In the genomic region with DNA sequence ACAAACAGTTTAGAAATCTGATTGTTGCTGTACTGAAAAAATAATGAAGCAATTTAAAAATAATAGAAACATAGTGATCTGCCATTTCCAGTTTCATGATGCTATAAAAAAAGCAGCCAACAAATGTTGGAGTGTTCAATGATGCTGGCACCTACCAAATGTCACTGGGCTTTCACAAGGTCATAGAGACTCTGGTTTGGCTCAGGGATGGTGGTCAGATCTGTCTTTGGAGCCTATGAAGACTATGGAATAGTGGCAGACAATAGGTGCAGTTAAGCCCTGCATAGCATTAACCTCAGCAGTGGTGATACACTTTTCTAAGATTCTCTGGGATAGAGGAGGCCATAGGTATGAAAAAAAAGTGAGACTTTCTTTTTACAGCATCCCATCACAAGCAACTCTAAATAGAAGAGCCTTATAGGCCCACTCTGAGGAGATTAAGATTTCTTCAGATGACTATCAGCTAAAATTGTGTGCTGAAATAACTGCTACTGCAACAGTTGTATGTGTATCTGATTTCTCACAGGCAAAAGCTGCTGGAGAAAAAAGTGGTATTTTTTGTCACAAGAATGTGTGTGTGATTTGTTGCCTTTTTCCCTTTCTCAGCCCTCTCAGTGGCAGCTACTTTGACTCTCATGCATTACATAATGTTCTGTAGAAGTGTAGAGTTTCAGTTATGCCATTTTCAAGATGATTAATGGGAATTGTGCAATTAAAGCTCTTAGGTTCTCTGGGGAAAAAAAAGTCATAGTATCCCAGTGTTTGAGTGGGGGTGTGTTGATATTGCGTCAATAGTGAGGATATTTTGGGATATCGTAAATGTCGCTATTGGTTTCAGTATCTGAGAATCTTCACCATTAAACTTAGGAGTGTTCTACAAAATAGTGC, we compare ENCODE assay signal across 8 cellular contexts.
DNase-seq lines count a peak whose midpoint lies in the region; ATAC-seq and TF ChIP-seq lines count a peak whose summit lies in the region.

No MANE protein-coding gene starts in this region.

- peaks cover 88% of the 10 kb centered on the region for H3K4me1 Mint-ChIP-seq in CD4-positive, alpha-beta T cell (ENCODE audit: low read depth)
- H3K4me1 Mint-ChIP-seq in nephron, result peaks cover 46% of the 10 kb centered on the region

- ATAC-seq in CD4-positive, alpha-beta T cell (ENCODE audit: poor library complexity), result no peak
- ATAC-seq in GM21390 (IDR thresholded peaks at IDR 0.05; ENCODE audit: unreplicated experiment), result no peak

- H3K27ac Mint-ChIP-seq in CD4-positive, alpha-beta T cell, result peak overlapping the region; percentile 91
- H3K27ac Mint-ChIP-seq in nephron, result peak overlapping the region in 2 of 3 experiments; percentile 33 to 34

- peak overlapping the region; percentile 17 for H3K27ac ChIP-seq in CD4-positive, alpha-beta T cell (ENCODE audit: low read depth, low read length)
- H3K27ac ChIP-seq in cingulate gyrus (ENCODE audit: low read depth, low read length), result peak overlapping the region; percentile 21
- no peak overlapping the region for H3K27ac ChIP-seq in effector memory CD4-positive, alpha-beta T cell (ENCODE audit: insufficient read depth, low read length, poor library complexity, severe bottlenecking)

- H3K4me3 Mint-ChIP-seq in CD4-positive, alpha-beta T cell, result peak overlapping the region; percentile 49
- H3K4me3 Mint-ChIP-seq in nephron, result peak overlapping the region; percentile 6 to 30 (median 9)

- H3K9me3 ChIP-seq in CD4-positive, alpha-beta T cell (ENCODE audit: control insufficient read depth, low read length), result no peaks in the 10 kb centered on the region
- H3K9me3 ChIP-seq in effector memory CD4-positive, alpha-beta T cell (ENCODE audit: control insufficient read depth, low read length), result no peaks in the 10 kb centered on the region

- POLR2A ChIA-PET in CD4-positive, alpha-beta T cell (lab: Charles Lee), result interaction anchor here (0.6 to 2.3 kb wide), 5 partner anchors 10 to 212 kb away, joined by 3 to 6 read pairs (median 3); no protein-coding TSS in a partner anchor

- no peak for DNase-seq in CD4-positive, alpha-beta T cell
- DNase-seq in NCI-H187 treated with DMSO at 0.1 percent for 48 hours (lab: John Stamatoyannopoulos, UW) (peak; percentile 82), OCI-M2 (lab: John Stamatoyannopoulos, UW; ENCODE audit: unreplicated experiment) (no peak), GM20000 (ENCODE audit: low spot score) (no peak)
- no peak for DNase-seq in effector memory CD4-positive, alpha-beta T cell

- no peak for TF ChIP-seq CTCF in CD4-positive, alpha-beta T cell (IDR thresholded peaks at IDR 0.05)
- TF ChIP-seq CTCF in nephron (IDR thresholded peaks at IDR 0.05; ENCODE audit: unreplicated experiment in 3 of 3) (no peak), GM20000 (IDR thresholded peaks at IDR 0.05; ENCODE audit: extremely low read depth, missing control alignments) (no peak)

- H3K36me3 Mint-ChIP-seq in CD4-positive, alpha-beta T cell (ENCODE audit: low read depth), result peaks cover 84% of the 10 kb centered on the region
- no peaks in the 10 kb centered on the region for H3K36me3 Mint-ChIP-seq in nephron (ENCODE audit: low read depth)

- H3K27me3 ChIP-seq in CD4-positive, alpha-beta T cell (ENCODE audit: control insufficient read depth, insufficient read depth, low read length), result no peaks in the 10 kb centered on the region
- no peaks in the 10 kb centered on the region for H3K27me3 ChIP-seq in effector memory CD4-positive, alpha-beta T cell (replicated peaks; ENCODE audit: control insufficient read depth, insufficient read depth, low read length, poor library complexity, severe bottlenecking)

- no peaks in the 10 kb centered on the region for H3K27me3 Mint-ChIP-seq in CD4-positive, alpha-beta T cell
- no peaks in the 10 kb centered on the region for H3K27me3 Mint-ChIP-seq in nephron (ENCODE audit: low read depth)

- peaks cover 10% of the 10 kb centered on the region for H3K4me1 ChIP-seq in effector memory CD4-positive, alpha-beta T cell (ENCODE audit: control insufficient read depth, insufficient read depth, low read length, poor library complexity, severe bottlenecking)

- CTCF ChIA-PET in CD4-positive, alpha-beta T cell (lab: Charles Lee), result interaction anchor here (0.5 to 1.9 kb wide), 3 partner anchors 47 to 222 kb away, joined by 3 to 4 read pairs (median 4); no protein-coding TSS in a partner anchor

- peaks cover 7% of the 10 kb centered on the region for H3K36me3 ChIP-seq in effector memory CD4-positive, alpha-beta T cell (ENCODE audit: control insufficient read depth, insufficient read depth, low read length)

- no peak overlapping the region for H3K4me3 ChIP-seq in effector memory CD4-positive, alpha-beta T cell (ENCODE audit: insufficient read depth, low read depth, low read length, poor library complexity, severe bottlenecking)

- H3K9me3 Mint-ChIP-seq in CD4-positive, alpha-beta T cell, result no peaks in the 10 kb centered on the region
- no peaks in the 10 kb centered on the region for H3K9me3 Mint-ChIP-seq in nephron

- intact Hi-C loops in CD4-positive, alpha-beta T cell (cut with DNase I, micrococcal nuclease), result no loop called here
